11 cellular contexts compared by ENCODE assay signal in genomic region chr11:58058276-58059010, GRCh38. TPM values are rescaled to one million over a fixed set of nuclear protein-coding genes. Genes with fewer than 3 reads are reported as not detected.
DNase-seq lines count a peak whose midpoint lies in the region; ATAC-seq, FAIRE-seq and TF ChIP-seq lines count a peak whose summit lies in the region.
"Had no signal": no experiment of that assay in that cellular context is flagged by ENCODE, and none has a peak within 500 bp of the region (broad histone marks: within the 10 kb centered on the region; RNA-seq: fewer than 3 reads in every experiment).

No MANE protein-coding gene starts in this region.

- H3K9me3 ChIP-seq in right atrium auricular region (no peaks in the 10 kb centered on the region), astrocyte (ENCODE audit: insufficient read depth, low read depth, low read length) (no peaks in the 10 kb centered on the region), lower lobe of right lung (no peaks in the 10 kb centered on the region), uterus (no peaks in the 10 kb centered on the region), OCI-LY7 (ENCODE audit: low read length) (no peaks in the 10 kb centered on the region)

- no peaks in the 10 kb centered on the region for H4K20me1 ChIP-seq in astrocyte (ENCODE audit: insufficient read depth, low read length)
- H4K20me1 ChIP-seq in OCI-LY7 (ENCODE audit: insufficient read depth, low read length), result no peaks in the 10 kb centered on the region

- H3K27me3 ChIP-seq in right atrium auricular region, result no peaks in the 10 kb centered on the region
- H3K27me3 ChIP-seq in astrocyte (ENCODE audit: insufficient read depth, low read length), result no peaks in the 10 kb centered on the region
- no peaks in the 10 kb centered on the region for H3K27me3 ChIP-seq in lower lobe of right lung (ENCODE audit: low read depth)
- no peaks in the 10 kb centered on the region for H3K27me3 ChIP-seq in uterus

- no peaks in the 10 kb centered on the region for H3K36me3 Mint-ChIP-seq in astrocyte (ENCODE audit: low read depth, unreplicated experiment)

- peak overlapping the region; percentile 59 for H3K9ac ChIP-seq in astrocyte (ENCODE audit: low read length)

- no peak overlapping the region for H3K4me3 Mint-ChIP-seq in astrocyte (ENCODE audit: unreplicated experiment)
- H3K4me3 Mint-ChIP-seq: activated T-cell treated with anti-CD3 and anti-CD28 coated beads, Interleukin-2, amount 50 U/mL, for 24 hours had no signal

- intact Hi-C loops in Right ventricle myocardium inferior (cut with DNase I) (no loop called here), lower lobe of right lung (cut with DNase I) (no loop called here), uterus (cut with DNase I; ENCODE audit: low total_unique reads) (no loop called here), OCI-LY7 (cut with micrococcal nuclease; ENCODE audit: unreplicated experiment) (no loop called here)

- no peak for FAIRE-seq in astrocyte (lab: Jason Lieb, UNC)

- H3K9me2 ChIP-seq in OCI-LY7 (ENCODE audit: insufficient read depth, low read length), result no peaks in the 10 kb centered on the region

- H3K27ac Mint-ChIP-seq in astrocyte (ENCODE audit: unreplicated experiment), result peak overlapping the region; percentile 99
- H3K27ac Mint-ChIP-seq: activated T-cell treated with anti-CD3 and anti-CD28 coated beads, Interleukin-2, amount 50 U/mL, for 24 hours had no signal

- H3K79me2 ChIP-seq in astrocyte (ENCODE audit: insufficient read depth, low read length) (no peaks in the 10 kb centered on the region), OCI-LY7 (ENCODE audit: insufficient read depth, low read depth, low read length) (no peaks in the 10 kb centered on the region)

- no TSS peak for BruUV-seq in OCI-LY7 (replicated peaks; lab: Mats Ljungman, UMichigan)

- H3K4me2 ChIP-seq in astrocyte (ENCODE audit: low read length) (peak overlapping the region; percentile 50), OCI-LY7 (ENCODE audit: low read length) (no peak overlapping the region)

- H3K27me3 Mint-ChIP-seq in astrocyte (ENCODE audit: low read depth, unreplicated experiment), result no peaks in the 10 kb centered on the region

- peak overlapping the region; percentile 59 for H2AFZ ChIP-seq in astrocyte (ENCODE audit: low read depth, low read length)
- H2AFZ ChIP-seq in OCI-LY7 (ENCODE audit: low read length), result no peak overlapping the region

- peaks cover 40% of the 10 kb centered on the region for H3K4me1 Mint-ChIP-seq in astrocyte (ENCODE audit: low read depth, unreplicated experiment)

- H3K36me3 ChIP-seq in right atrium auricular region (no peaks in the 10 kb centered on the region), astrocyte (ENCODE audit: insufficient read depth, low read length) (no peaks in the 10 kb centered on the region), lower lobe of right lung (no peaks in the 10 kb centered on the region), uterus (no peaks in the 10 kb centered on the region), OCI-LY7 (ENCODE audit: insufficient read depth, low read length) (no peaks in the 10 kb centered on the region)

- H3K4me3 ChIP-seq in right atrium auricular region (no peak overlapping the region), astrocyte (ENCODE audit: insufficient read depth, low read depth, low read length) (no peak overlapping the region), lower lobe of right lung (no peak overlapping the region), uterus (no peak overlapping the region), OCI-LY7 (ENCODE audit: low read depth, low read length, poor library complexity, severe bottlenecking) (no peak overlapping the region)
- H3K4me3 ChIP-seq: SK-N-MC had no signal

- H3K4me1 ChIP-seq in right atrium auricular region (peaks cover 0 to 13% of the 10 kb centered on the region in 2 donors), astrocyte (ENCODE audit: insufficient read depth, low read length) (peaks cover 41% of the 10 kb centered on the region), lower lobe of right lung (peaks cover 13% of the 10 kb centered on the region), uterus (peaks cover 0 to 9% of the 10 kb centered on the region in 2 donors), OCI-LY7 (ENCODE audit: insufficient read depth, low read length, poor library complexity, severe bottlenecking) (no peaks in the 10 kb centered on the region)

- TF ChIP-seq POLR2A in uterus (IDR thresholded peaks at IDR 0.05) (no peak), GM18505 (IDR thresholded peaks at IDR 0.05; ENCODE audit: borderline replicate concordance, extremely low read depth, insufficient read depth, insufficient read length) (no peak)

- POLR2A ChIA-PET in OCI-LY7 (lab: Charles Lee), result no interaction called here

- H3K9me3 Mint-ChIP-seq in astrocyte (ENCODE audit: unreplicated experiment), result no peaks in the 10 kb centered on the region

- TF ChIP-seq CTCF in right atrium auricular region (IDR thresholded peaks at IDR 0.05) (no peak), astrocyte (IDR thresholded peaks at IDR 0.05; ENCODE audit: insufficient read depth, low read depth, low read length) (no peak), lower lobe of right lung (IDR thresholded peaks at IDR 0.05) (no peak), uterus (IDR thresholded peaks at IDR 0.05) (no peak), OCI-LY7 (conservative IDR thresholded peaks at IDR 0.05; ENCODE audit: low read length) (no peak)

- CTCF ChIA-PET in OCI-LY7 (lab: Charles Lee; ENCODE audit: unreplicated experiment), result no interaction called here

- no peak for DNase-seq in Right ventricle myocardium inferior (ENCODE audit: missing footprints)
- DNase-seq in right atrium auricular region (ENCODE audit: low spot score), result no peak
- no peak for DNase-seq in astrocyte (ENCODE audit: low read depth)
- DNase-seq in lower lobe of right lung, result peak; percentile 66
- no peak for DNase-seq in uterus
- DNase-seq in OCI-LY7 (ENCODE audit: low spot score), result no peak
- DNase-seq: activated T-cell treated with anti-CD3 and anti-CD28 coated beads, Interleukin-2, amount 50 U/mL, for 24 hours had no signal

- H3K27ac ChIP-seq in right atrium auricular region (peak overlapping the region in 1 of 2 donors; percentile 65), astrocyte (ENCODE audit: low read depth, low read length) (peak overlapping the region; percentile 92), lower lobe of right lung (peak overlapping the region; percentile 43), uterus (peak overlapping the region; percentile 9 to 66), OCI-LY7 (ENCODE audit: low read depth, low read length, poor library complexity, severe bottlenecking) (no peak overlapping the region)
- H3K27ac ChIP-seq: SK-N-MC had no signal

- ATAC-seq in Right ventricle myocardium inferior (peak; percentile 21), lower lobe of right lung (peak; percentile 32 to 46), GM18505 (IDR thresholded peaks at IDR 0.05; ENCODE audit: unreplicated experiment) (no peak), GM21529 (IDR thresholded peaks at IDR 0.05; ENCODE audit: unreplicated experiment) (no peak)

RNA-seq across cellular contexts. Expression of gene OR6Q1, which starts 27.7 kb away (rescaled TPM):
- total RNA-seq in Right ventricle myocardium inferior, result not detected
- total RNA-seq in right atrium auricular region, result not detected
- not detected in 2 replicates for total RNA-seq in astrocyte
- total RNA-seq in lower lobe of right lung, result not detected
- not detected for total RNA-seq in uterus
- not detected in 2 replicates for total RNA-seq in OCI-LY7 (2014; rRNA removed; shearing (Covaris generic))
- total RNA-seq in OCI-LY7 (2022), result not detected in 2 replicates
- total RNA-seq: mesenteric fat pad had no signal

RNA-seq across cellular contexts. Expression of gene OR9Q1, which starts 34.8 kb away (rescaled TPM):
- total RNA-seq in Right ventricle myocardium inferior (not detected), right atrium auricular region (not detected), astrocyte (not detected in 2 replicates), lower lobe of right lung (not detected), uterus (not detected), OCI-LY7 (2022) (not detected in 2 replicates)
- total RNA-seq in OCI-LY7 (2014; rRNA removed; shearing (Covaris generic)), result not detected in 2 replicates
- total RNA-seq: mesenteric fat pad had no signal

Comparison
In these comparisons a context has a peak if more than half of its experiments do, and no peak if none do; other contexts are left out.
1. ATAC-seq: peak in Right ventricle myocardium inferior (single experiment) and lower lobe of right lung (2 of 2); none in GM18505 (single experiment) and GM21529 (single experiment).